ENCODE assay signal across 22 cellular contexts in the genomic region with DNA sequence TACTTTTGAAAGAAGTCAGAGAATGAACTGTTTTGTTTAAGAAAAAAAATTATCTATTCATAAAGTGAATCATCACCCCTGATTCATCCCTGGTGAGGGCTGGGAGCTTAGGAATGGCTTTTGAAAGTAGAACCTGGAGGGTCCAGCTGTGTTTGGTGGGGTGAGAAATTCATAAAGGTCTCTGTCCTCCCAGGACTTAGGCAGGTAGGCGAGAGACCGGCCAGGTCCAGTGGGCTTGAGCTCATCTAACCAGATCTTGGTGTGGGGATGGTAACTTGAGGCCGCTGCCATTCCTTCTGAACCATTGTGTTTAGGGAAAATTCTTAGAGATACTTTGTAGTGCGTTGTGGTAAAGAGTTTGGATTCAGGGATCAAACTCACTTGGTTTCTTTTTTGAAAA.
"Had no signal": no experiment of that assay in that cellular context is flagged by ENCODE, and none has a peak within 500 bp of the region (broad histone marks: within the 10 kb centered on the region; RNA-seq: fewer than 3 reads in every experiment).

No MANE protein-coding gene starts in this region.

- H3K27ac ChIP-seq: SJSA1 had no signal

- H3K9me3 Mint-ChIP-seq: activated CD4-positive, alpha-beta T cell treated with anti-CD3 and anti-CD28 coated beads, Interleukin-2, amount 10 ng/mL, durations not matched to agents 24 days and 14 days; activated naive CD4-positive, alpha-beta T cell treated with anti-CD3 and anti-CD28 coated beads, Interleukin-2, amount 50 U/mL, for 72 hours; activated naive CD8-positive, alpha-beta T cell treated with anti-CD3 and anti-CD28 coated beads, Interleukin-2, amount 50 U/mL, for 24 hours had no signal

- H3K9me3 ChIP-seq: SJSA1 had no signal

- H3K27me3 Mint-ChIP-seq: activated CD4-positive, alpha-beta T cell treated with anti-CD3 and anti-CD28 coated beads, Interleukin-2, amount 10 ng/mL, durations not matched to agents 24 days and 14 days; activated naive CD8-positive, alpha-beta T cell treated with anti-CD3 and anti-CD28 coated beads, Interleukin-2, amount 50 U/mL, for 24 hours; T-helper 17 cell had no signal

- H3K4me3 ChIP-seq: SJSA1 had no signal

- H3K4me3 Mint-ChIP-seq: activated CD4-positive, alpha-beta T cell treated with anti-CD3 and anti-CD28 coated beads, Interleukin-2, amount 10 ng/mL, durations not matched to agents 24 days and 14 days; activated naive CD8-positive, alpha-beta T cell treated with anti-CD3 and anti-CD28 coated beads, Interleukin-2, amount 50 U/mL, for 24 hours; T-helper 17 cell; WTC11 had no signal

- ATAC-seq: activated naive CD4-positive, alpha-beta T cell treated with anti-CD3 and anti-CD28 coated beads, Interleukin-2, amount 50 U/mL, for 72 hours; activated naive CD8-positive, alpha-beta T cell treated with anti-CD3 and anti-CD28 coated beads, Interleukin-2, amount 50 U/mL, for 24 hours; T-helper 17 cell; WTC11 had no signal

- H3K36me3 Mint-ChIP-seq: activated naive CD4-positive, alpha-beta T cell treated with anti-CD3 and anti-CD28 coated beads, Interleukin-2, amount 50 U/mL, for 72 hours; WTC11 had no signal

- H3K36me3 ChIP-seq: SJSA1 had no signal

- H3K27ac Mint-ChIP-seq: activated CD4-positive, alpha-beta T cell treated with anti-CD3 and anti-CD28 coated beads, Interleukin-2, amount 10 ng/mL, durations not matched to agents 24 days and 14 days; activated naive CD4-positive, alpha-beta T cell treated with anti-CD3 and anti-CD28 coated beads, Interleukin-2, amount 50 U/mL, for 72 hours; activated naive CD8-positive, alpha-beta T cell treated with anti-CD3 and anti-CD28 coated beads, Interleukin-2, amount 50 U/mL, for 24 hours; T-helper 17 cell; WTC11 had no signal

- H3K4me1 Mint-ChIP-seq: activated CD4-positive, alpha-beta T cell treated with anti-CD3 and anti-CD28 coated beads, Interleukin-2, amount 10 ng/mL, durations not matched to agents 24 days and 14 days; activated naive CD8-positive, alpha-beta T cell treated with anti-CD3 and anti-CD28 coated beads, Interleukin-2, amount 50 U/mL, for 24 hours had no signal

- H3K4me1 ChIP-seq: SJSA1 had no signal

- DNase-seq: activated CD4-positive, alpha-beta T cell treated with anti-CD3 and anti-CD28 coated beads, Interleukin-2, amount 10 ng/mL, durations not matched to agents 24 days and 14 days; activated CD4-positive, alpha-beta T cell treated with anti-CD3 and anti-CD28 coated beads, Interleukin-2, amount 50 U/mL, for 48 hours; activated CD4-positive, CD25-positive, alpha-beta regulatory T cell treated with anti-CD3 and anti-CD28 coated beads, Interleukin-2, amount 50 U/mL, for 72 hours; activated effector memory CD4-positive, alpha-beta T cell treated with anti-CD3 and anti-CD28 coated beads, Interleukin-2, amount 50 U/mL, for 16 hours; activated naive CD4-positive, alpha-beta T cell treated with Interleukin-2 at 50 U/mL for 16 hours; activated naive CD8-positive, alpha-beta T cell treated with anti-CD3 and anti-CD28 coated beads, Interleukin-2, amount 50 U/mL, for 24 hours; activated T-cell treated with anti-CD3 and anti-CD28 coated beads, Interleukin-2, amount 50 U/mL, for 1 hour; cerebellar nuclear complex; Kasumi-1; KBM-7; NCI-H1105 treated with DMSO at 0.1 percent for 48 hours; NCI-H1436 treated with DMSO at 0.1 percent for 48 hours; NCI-H187 treated with DMSO at 0.1 percent for 48 hours; NCI-H2081 treated with DMSO at 0.1 percent for 48 hours; NCI-H446; NCI-H524; SHP77; T-helper 17 cell; T-helper 9 cell had no signal

- H3K27me3 ChIP-seq: SJSA1 had no signal
